Comparison of ENCODE assay signal across 9 cellular contexts in genomic region chr9:137406085-137406773, GRCh38. TPM values are rescaled to one million over a fixed set of nuclear protein-coding genes. Genes with fewer than 3 reads are reported as not detected.
DNase-seq lines count a peak whose midpoint lies in the region; TF ChIP-seq lines count a peak whose summit lies in the region.
"Had no signal": no experiment of that assay in that cellular context is flagged by ENCODE, and none has a peak within 500 bp of the region (broad histone marks: within the 10 kb centered on the region; RNA-seq: fewer than 3 reads in every experiment).

No MANE protein-coding gene starts in this region.

- peaks cover 32% of the 10 kb centered on the region for H4K20me1 ChIP-seq in neural progenitor cell (ENCODE audit: low read depth)

- no peaks in the 10 kb centered on the region for H3K9me3 ChIP-seq in SK-N-MC (ENCODE audit: low read depth, low read length)
- no peaks in the 10 kb centered on the region for H3K9me3 ChIP-seq in neural progenitor cell (ENCODE audit: low read depth)

- no peak overlapping the region for H3K27ac Mint-ChIP-seq in glutamatergic neuron (ENCODE audit: unreplicated experiment)
- no peak overlapping the region for H3K27ac Mint-ChIP-seq in neural progenitor cell

- H3K79me2 ChIP-seq in neural progenitor cell (ENCODE audit: low read depth) = no peaks in the 10 kb centered on the region

- H3F3A ChIP-seq in neural progenitor cell (ENCODE audit: low read depth) = no peaks in the 10 kb centered on the region

- DNase-seq in AG09309 (ENCODE audit: low read depth) (no peak), SK-N-MC (ENCODE audit: low read depth, low spot score) (no peak), glutamatergic neuron (no peak), neural progenitor cell (ENCODE audit: low spot score) (no peak), KG1 (lab: John Stamatoyannopoulos, UW) (no peak), AML-193 (lab: John Stamatoyannopoulos, UW) (no peak)
- no peak for DNase-seq in stimulated activated CD4-positive, alpha-beta T cell treated with anti-CD3 and anti-CD28 coated beads, Interleukin-4, amount 100 ng/mL, for 24 hours
- no peak for DNase-seq in stimulated activated CD4-positive, alpha-beta T cell treated with anti-CD3 and anti-CD28 coated beads, Interleukin-2, amount 100 ng/mL, for 48 hours

- peaks cover 4% of the 10 kb centered on the region for H3K27me3 Mint-ChIP-seq in glutamatergic neuron (ENCODE audit: unreplicated experiment)
- peaks cover 2% of the 10 kb centered on the region for H3K27me3 Mint-ChIP-seq in neural progenitor cell (ENCODE audit: insufficient read depth, low read depth)

- TF ChIP-seq CTCF in AG09309 (IDR thresholded peaks at IDR 0.05; ENCODE audit: control insufficient read depth, insufficient read depth, low read depth, low read length, missing control alignments) (no peak), glutamatergic neuron (IDR thresholded peaks at IDR 0.05; ENCODE audit: partially characterized antibody, unreplicated experiment) (no peak), neural progenitor cell (IDR thresholded peaks at IDR 0.05) (no peak)

- peaks cover 11% of the 10 kb centered on the region for H3K9me3 Mint-ChIP-seq in glutamatergic neuron (ENCODE audit: unreplicated experiment)
- peaks cover 12% of the 10 kb centered on the region for H3K9me3 Mint-ChIP-seq in neural progenitor cell

- H3K4me1 ChIP-seq in neural progenitor cell = peaks cover 7% of the 10 kb centered on the region

- H3K36me3 Mint-ChIP-seq in glutamatergic neuron (ENCODE audit: unreplicated experiment) (peaks cover 11% of the 10 kb centered on the region), neural progenitor cell (peaks cover 12% of the 10 kb centered on the region)

- H3K4me3 ChIP-seq in AG09309 (ENCODE audit: control insufficient read depth, low read depth, low read length) (peak overlapping the region; percentile 44), SK-N-MC (peak overlapping the region; percentile 67), neural progenitor cell (peak overlapping the region; percentile 44)

- H3K9ac ChIP-seq in SK-N-MC (ENCODE audit: insufficient read length) = no peak overlapping the region
- no peak overlapping the region for H3K9ac ChIP-seq in neural progenitor cell

- H3K4me1 Mint-ChIP-seq in glutamatergic neuron (ENCODE audit: low read depth, unreplicated experiment) (no peaks in the 10 kb centered on the region), neural progenitor cell (peaks cover 10% of the 10 kb centered on the region)

- H3K27me3 ChIP-seq in neural progenitor cell = peaks cover 10% of the 10 kb centered on the region

- H3K4me3 Mint-ChIP-seq in glutamatergic neuron (ENCODE audit: unreplicated experiment) (peak overlapping the region; percentile 71), neural progenitor cell (peak overlapping the region; percentile 57)

- H2AFZ ChIP-seq in neural progenitor cell (replicated peaks) = no peak overlapping the region

- peak overlapping the region; percentile 88 for H3K4me2 ChIP-seq in neural progenitor cell

- H3K27ac ChIP-seq in SK-N-MC = no peak overlapping the region
- no peak overlapping the region for H3K27ac ChIP-seq in neural progenitor cell

- no peaks in the 10 kb centered on the region for H3K36me3 ChIP-seq in SK-N-MC (ENCODE audit: insufficient read depth, low read length)
- no peaks in the 10 kb centered on the region for H3K36me3 ChIP-seq in neural progenitor cell

RNA-seq across cellular contexts. Expression of gene EXD3, which starts 16.7 kb away (rescaled TPM):
- total RNA-seq in glutamatergic neuron (ENCODE audit: unreplicated experiment) = 24.5 TPM
- total RNA-seq in neural progenitor cell (ENCODE audit: low replicate concordance) = 4.7 and 25.1 TPM in 2 replicates

RNA-seq across cellular contexts. Expression of gene NOXA1, which starts 17.0 kb away (rescaled TPM):
- 2.6 TPM for total RNA-seq in glutamatergic neuron (ENCODE audit: unreplicated experiment)
- total RNA-seq in neural progenitor cell (ENCODE audit: low replicate concordance) = 0.39 and 0.65 TPM in 2 replicates

RNA-seq across cellular contexts. Expression of gene ENTPD8, which starts 34.9 kb away (rescaled TPM):
- 1.0 TPM for total RNA-seq in glutamatergic neuron (ENCODE audit: unreplicated experiment)
- not detected in 2 replicates for total RNA-seq in neural progenitor cell (ENCODE audit: low replicate concordance)
- total RNA-seq: NCI-H460 had no signal

RNA-seq across cellular contexts. Expression of gene NSMF, which starts 52.9 kb away (rescaled TPM):
- total RNA-seq in glutamatergic neuron (ENCODE audit: unreplicated experiment) (131 TPM), neural progenitor cell (ENCODE audit: low replicate concordance) (17.1 and 62.0 TPM in 2 replicates)
